In the genomic region with DNA sequence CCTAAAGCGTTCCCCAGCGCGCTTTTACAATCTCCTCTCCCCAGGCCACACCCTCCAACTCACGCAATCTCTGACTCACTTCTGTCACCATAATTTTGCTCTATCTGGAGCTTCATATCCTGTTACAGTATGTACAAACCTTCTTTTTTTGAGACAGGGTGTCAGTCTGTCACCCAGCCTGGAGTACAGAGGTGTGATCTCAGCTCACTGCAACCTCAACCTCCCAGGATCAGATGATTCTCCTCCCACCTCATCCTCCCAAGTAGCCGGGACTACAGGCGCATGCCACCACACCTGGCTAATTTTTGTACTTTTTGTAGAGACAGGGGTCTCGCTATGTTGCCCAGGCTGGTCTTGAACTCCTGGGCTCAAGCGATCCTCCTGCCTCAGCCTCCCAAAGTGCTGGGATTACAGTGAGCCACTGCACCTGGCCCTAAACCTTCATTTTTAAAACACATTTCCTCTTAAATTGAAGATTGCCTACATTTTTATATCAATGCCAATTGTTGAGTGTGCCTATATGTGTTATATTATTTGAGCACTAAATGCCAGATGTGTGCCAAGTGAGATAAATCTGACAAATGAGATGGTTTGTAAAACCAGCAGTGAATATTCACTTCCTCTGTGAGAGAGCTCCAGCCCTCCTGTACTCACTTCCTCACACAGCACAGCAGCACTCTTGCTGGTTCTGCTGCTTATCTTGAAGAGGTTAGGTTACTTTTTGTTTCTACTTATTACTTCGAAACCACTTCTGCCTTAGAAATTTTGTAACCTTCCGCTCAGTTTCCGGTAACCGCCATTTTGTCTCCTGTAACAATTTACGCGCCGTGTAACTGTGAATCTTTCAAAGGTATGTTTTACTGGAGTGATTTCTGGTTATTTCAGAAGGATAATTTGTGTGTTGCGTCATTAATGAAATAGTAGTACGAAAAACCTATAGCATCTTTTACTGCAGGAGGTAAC, we compare ENCODE assay signal across 1 cellular context.
TF ChIP-seq lines count a peak whose summit lies in the region.

No MANE protein-coding gene starts in this region.

TF ChIP-seq in K562, 482 proteins besides CTCF, POLR2A, EP300 and RAD21 (continued from another document and continues in another):
- TF ChIP-seq ZBTB33 (CRISPR knock-in tag; IDR thresholded peaks at IDR 0.05): no peak
- peak; percentile 90 for TF ChIP-seq PKNOX1 (IDR thresholded peaks at IDR 0.05)
- no peak for TF ChIP-seq RFX7 (CRISPR knock-in tag; IDR thresholded peaks at IDR 0.05)
- TF ChIP-seq ZNF165 (CRISPR knock-in tag; IDR thresholded peaks at IDR 0.05; ENCODE audit: borderline replicate concordance): no peak
- peak; percentile 83 for TF ChIP-seq NBN (IDR thresholded peaks at IDR 0.05; ENCODE audit: low read depth)
- peak; percentile 40 to 48; a peak in 3 of 4 replicates for TF ChIP-seq NRF1 (conservative IDR thresholded peaks at IDR 0.05 in 1 of 2, IDR thresholded peaks at IDR 0.05 in 1 of 2)
- TF ChIP-seq SP1 (CRISPR knock-in tag; IDR thresholded peaks at IDR 0.05): no peak; the same call in 1 of the 2 replicates
- peak; percentile 52; the same call in 1 of the 2 replicates for TF ChIP-seq TCF3 (CRISPR knock-in tag; IDR thresholded peaks at IDR 0.05)
- TF ChIP-seq ETV6 (IDR thresholded peaks at IDR 0.05; ENCODE audit: borderline replicate concordance in 1 of 2, low read depth in 2 of 2, low read length in 1 of 2): peak; percentile 45 to 69; a peak in 2 of 4 replicates
- TF ChIP-seq ETV6 (CRISPR knock-in tag; IDR thresholded peaks at IDR 0.05; ENCODE audit: borderline replicate concordance): no peak
- TF ChIP-seq CBFA2T2 (conservative IDR thresholded peaks at IDR 0.05): no peak
- TF ChIP-seq PML (IDR thresholded peaks at IDR 0.05; ENCODE audit: low read length): 0 out of 2 replicates have a peak, but pooled peaks have one; percentile 43
- no peak for TF ChIP-seq EHMT2 (IDR thresholded peaks at IDR 0.05)
- TF ChIP-seq NFE2 (IDR thresholded peaks at IDR 0.05; ENCODE audit: low read depth): no peak
- no peak for TF ChIP-seq ZNF561 (CRISPR knock-in tag; conservative IDR thresholded peaks at IDR 0.05)
- TF ChIP-seq MEIS2 (IDR thresholded peaks at IDR 0.05; ENCODE audit: partially characterized antibody): peak; percentile 92
- TF ChIP-seq RFX1 (IDR thresholded peaks at IDR 0.05): no peak
- peak in 2 of 3 experiments; percentile 53 to 90 for TF ChIP-seq YY1 (IDR thresholded peaks at IDR 0.05; ENCODE audit: borderline replicate concordance in 1 of 3, control insufficient read depth in 1 of 3, extremely low read depth in 1 of 3, insufficient read depth in 3 of 3, insufficient read length in 1 of 3, insufficient replicate concordance in 2 of 3, low read depth in 1 of 3, low read length in 2 of 3)
- peak; percentile 59; the same call in 1 of the 2 replicates for TF ChIP-seq GTF2E2 (tag; IDR thresholded peaks at IDR 0.05)
- TF ChIP-seq HEY1 (CRISPR knock-in tag; IDR thresholded peaks at IDR 0.05; ENCODE audit: borderline replicate concordance): no peak
- peak; percentile 13; the same call in 1 of the 2 replicates for TF ChIP-seq VEZF1 (CRISPR knock-in tag; IDR thresholded peaks at IDR 0.05)
- no peak for TF ChIP-seq ATF1 (CRISPR knock-in tag; IDR thresholded peaks at IDR 0.05)
- TF ChIP-seq ATF1 (tag; IDR thresholded peaks at IDR 0.05): peak; percentile 69
- TF ChIP-seq, protein P1, sequence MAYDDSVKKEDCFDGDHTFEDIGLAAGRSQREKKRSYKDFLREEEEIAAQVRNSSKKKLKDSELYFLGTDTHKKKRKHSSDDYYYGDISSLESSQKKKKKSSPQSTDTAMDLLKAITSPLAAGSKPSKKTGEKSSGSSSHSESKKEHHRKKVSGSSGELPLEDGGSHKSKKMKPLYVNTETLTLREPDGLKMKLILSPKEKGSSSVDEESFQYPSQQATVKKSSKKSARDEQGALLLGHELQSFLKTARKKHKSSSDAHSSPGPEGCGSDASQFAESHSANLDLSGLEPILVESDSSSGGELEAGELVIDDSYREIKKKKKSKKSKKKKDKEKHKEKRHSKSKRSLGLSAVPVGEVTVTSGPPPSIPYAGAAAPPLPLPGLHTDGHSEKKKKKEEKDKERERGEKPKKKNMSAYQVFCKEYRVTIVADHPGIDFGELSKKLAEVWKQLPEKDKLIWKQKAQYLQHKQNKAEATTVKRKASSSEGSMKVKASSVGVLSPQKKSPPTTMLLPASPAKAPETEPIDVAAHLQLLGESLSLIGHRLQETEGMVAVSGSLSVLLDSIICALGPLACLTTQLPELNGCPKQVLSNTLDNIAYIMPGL (CRISPR knock-in tag; IDR thresholded peaks at IDR 0.05): 0 out of 2 replicates have a peak, but pooled peaks have one; percentile 19
- no peak for TF ChIP-seq UBTF (IDR thresholded peaks at IDR 0.05; ENCODE audit: borderline replicate concordance in 1 of 2, low read depth in 2 of 2, low read length in 2 of 2)
- TF ChIP-seq MED1 (CRISPR knock-in tag; IDR thresholded peaks at IDR 0.05; ENCODE audit: borderline replicate concordance): no peak
- TF ChIP-seq ADNP (tag; IDR thresholded peaks at IDR 0.05): peak; percentile 84
- TF ChIP-seq FOSL1 (tag; conservative IDR thresholded peaks at IDR 0.05): peak; percentile 93
- TF ChIP-seq ZNF395 (CRISPR knock-in tag; IDR thresholded peaks at IDR 0.05): peak; percentile 36; the same call in 1 of the 2 replicates
- no peak for TF ChIP-seq PHB2 (IDR thresholded peaks at IDR 0.05; ENCODE audit: low read depth)
- no peak for TF ChIP-seq NR2C1 (IDR thresholded peaks at IDR 0.05)
- no peak for TF ChIP-seq NR2C1 (tag; IDR thresholded peaks at IDR 0.05)
- peak; percentile 74 for TF ChIP-seq GABPA (tag; conservative IDR thresholded peaks at IDR 0.05; ENCODE audit: low read depth)
- no peak for TF ChIP-seq HDAC8 (tag; IDR thresholded peaks at IDR 0.05)
- no peak for TF ChIP-seq CHCHD3 (CRISPR knock-in tag; IDR thresholded peaks at IDR 0.05)
- no peak for TF ChIP-seq CGGBP1 (CRISPR knock-in tag; IDR thresholded peaks at IDR 0.05)
- peak; percentile 32 for TF ChIP-seq FOS (IDR thresholded peaks at IDR 0.05; ENCODE audit: extremely low read depth, insufficient read length)
- no peak for TF ChIP-seq HNRNPUL1 (IDR thresholded peaks at IDR 0.05; ENCODE audit: low read length)
- TF ChIP-seq ZNF75A (CRISPR knock-in tag; IDR thresholded peaks at IDR 0.05): no peak
- no peak for TF ChIP-seq MIER1 (IDR thresholded peaks at IDR 0.05; ENCODE audit: low read depth)
- TF ChIP-seq SMARCA5 (IDR thresholded peaks at IDR 0.05): peak; percentile 97
- peak; percentile 80 for TF ChIP-seq CEBPB (tag; IDR thresholded peaks at IDR 0.05)
- no peak for TF ChIP-seq YBX1 (IDR thresholded peaks at IDR 0.05)
- no peak for TF ChIP-seq SMAD2 (IDR thresholded peaks at IDR 0.05; ENCODE audit: low read depth, low read length)
- peak; percentile 23 for TF ChIP-seq HDAC3 (IDR thresholded peaks at IDR 0.05; ENCODE audit: borderline replicate concordance, partially characterized antibody)
- TF ChIP-seq CREM (IDR thresholded peaks at IDR 0.05; ENCODE audit: low read depth): peak; percentile 66
- peak; percentile 97 for TF ChIP-seq JUND (IDR thresholded peaks at IDR 0.05; ENCODE audit: borderline replicate concordance, low read depth, low read length)
- peak; percentile 90 for TF ChIP-seq JUND (tag; IDR thresholded peaks at IDR 0.05; ENCODE audit: borderline replicate concordance, low read depth, low read length)
- peak; percentile 85 to 91 for TF ChIP-seq TRIM24 (IDR thresholded peaks at IDR 0.05)
- TF ChIP-seq, protein P2, sequence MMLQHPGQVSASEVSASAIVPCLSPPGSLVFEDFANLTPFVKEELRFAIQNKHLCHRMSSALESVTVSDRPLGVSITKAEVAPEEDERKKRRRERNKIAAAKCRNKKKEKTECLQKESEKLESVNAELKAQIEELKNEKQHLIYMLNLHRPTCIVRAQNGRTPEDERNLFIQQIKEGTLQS (IDR thresholded peaks at IDR 0.05): peak; percentile 97
- TF ChIP-seq, protein P2 (CRISPR knock-in tag; conservative IDR thresholded peaks at IDR 0.05): no peak
- no peak for TF ChIP-seq IRF1 (CRISPR knock-in tag; IDR thresholded peaks at IDR 0.05; ENCODE audit: borderline replicate concordance)
- TF ChIP-seq KDM4B (IDR thresholded peaks at IDR 0.05; ENCODE audit: borderline replicate concordance in 2 of 2, low read depth in 1 of 2): no peak
- 0 out of 2 replicates have a peak, but pooled peaks have one; percentile 19 for TF ChIP-seq TCF7L2 (IDR thresholded peaks at IDR 0.05; ENCODE audit: low read depth, low read length)
- TF ChIP-seq BHLHE40 (IDR thresholded peaks at IDR 0.05; ENCODE audit: low read length): no peak
- TF ChIP-seq RNF2 (IDR thresholded peaks at IDR 0.05): peak; percentile 71
